In the genomic region with DNA sequence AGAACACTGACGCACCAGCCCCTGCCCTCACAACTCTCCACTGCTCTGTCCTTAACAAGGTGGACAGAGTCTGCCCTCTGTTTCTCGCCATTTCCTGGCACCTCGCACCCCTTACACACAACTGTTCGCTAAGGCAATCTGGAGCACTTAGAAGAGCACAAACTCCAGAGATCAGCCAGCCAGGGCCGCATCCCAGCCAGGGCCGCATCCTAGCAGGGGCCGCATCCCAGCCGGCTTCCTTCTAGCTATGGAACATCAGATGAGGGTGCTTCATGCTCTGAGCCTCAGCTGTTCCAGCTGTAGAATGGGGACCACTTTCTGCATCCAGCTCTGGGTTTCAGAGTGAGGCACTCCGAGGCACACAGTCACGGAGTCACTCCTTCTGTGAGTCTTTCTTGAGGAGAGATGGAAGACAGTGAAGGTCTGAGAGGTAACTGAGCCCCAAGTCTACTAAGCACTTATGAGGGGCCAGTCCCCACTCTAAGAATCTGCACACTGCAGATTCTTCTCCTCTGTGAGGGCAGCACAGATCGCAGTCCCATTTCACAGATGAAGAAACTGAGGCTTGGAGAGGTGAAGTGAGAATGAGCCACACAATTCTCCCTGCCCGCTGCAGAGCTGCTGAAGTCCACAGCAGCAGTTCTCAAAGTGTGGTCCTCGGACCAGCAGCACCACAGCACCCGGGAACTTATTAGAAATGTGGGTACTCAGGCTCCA, we compare ENCODE assay signal across 1 cellular context.
TF ChIP-seq lines count a peak whose summit lies in the region.

No MANE protein-coding gene starts in this region.

TF ChIP-seq in GM12878, 131 proteins besides CTCF, POLR2A, EP300 and RAD21:
- TF ChIP-seq POU2F2 (IDR thresholded peaks at IDR 0.05; ENCODE audit: borderline replicate concordance, low read depth, low read length) (no peak), IKZF1 (conservative IDR thresholded peaks at IDR 0.05) (no peak), SIX5 (IDR thresholded peaks at IDR 0.05; ENCODE audit: low read depth, low read length, severe bottlenecking) (no peak), KAT2A (conservative IDR thresholded peaks at IDR 0.05; ENCODE audit: control insufficient read depth, low read depth, low read length) (no peak), ATF7 (IDR thresholded peaks at IDR 0.05; ENCODE audit: low read depth) (no peak), ESRRA (IDR thresholded peaks at IDR 0.05; ENCODE audit: low read length) (no peak), CREM (IDR thresholded peaks at IDR 0.05; ENCODE audit: low read depth) (no peak), JUNB (IDR thresholded peaks at IDR 0.05) (no peak), SMARCA5 (IDR thresholded peaks at IDR 0.05) (0 out of 2 replicates have a peak, but pooled peaks have one; percentile 19), JUND (IDR thresholded peaks at IDR 0.05; ENCODE audit: low read depth, low read length) (no peak), ATF2 (IDR thresholded peaks at IDR 0.05; ENCODE audit: low read length) (no peak), ZNF217 (IDR thresholded peaks at IDR 0.05) (peak; percentile 75), STAT1 (conservative IDR thresholded peaks at IDR 0.05) (no peak), NFYA (IDR thresholded peaks at IDR 0.05; ENCODE audit: borderline replicate concordance, low read depth, low read length) (no peak), CUX1 (IDR thresholded peaks at IDR 0.05; ENCODE audit: insufficient replicate concordance, low read depth, low read length) (no peak), RFX5 (IDR thresholded peaks at IDR 0.05; ENCODE audit: low read depth, low read length) (no peak), HDGF (IDR thresholded peaks at IDR 0.05) (peak; percentile 70; the same call in 1 of the 2 replicates), CREB1 (IDR thresholded peaks at IDR 0.05; ENCODE audit: low read depth) (no peak), TCF3 (IDR thresholded peaks at IDR 0.05; ENCODE audit: borderline replicate concordance, insufficient read depth, low read depth, low read length) (no peak), GATAD2B (conservative IDR thresholded peaks at IDR 0.05; ENCODE audit: low read depth) (no peak), TARDBP (IDR thresholded peaks at IDR 0.05; ENCODE audit: borderline replicate concordance) (no peak), CBX5 (IDR thresholded peaks at IDR 0.05; ENCODE audit: low read depth) (no peak), YY1 (IDR thresholded peaks at IDR 0.05; ENCODE audit: low read depth, low read length) (no peak), ZNF687 (IDR thresholded peaks at IDR 0.05) (no peak), TBL1XR1 (IDR thresholded peaks at IDR 0.05; ENCODE audit: low read depth, low read length) (no peak), LARP7 (IDR thresholded peaks at IDR 0.05) (0 out of 2 replicates have a peak, but pooled peaks have one; percentile 9), ETV6 (conservative IDR thresholded peaks at IDR 0.05 in 1 of 2, IDR thresholded peaks at IDR 0.05 in 1 of 2; ENCODE audit: borderline replicate concordance in 1 of 2, low read depth in 1 of 2) (no peak), MEF2A (IDR thresholded peaks at IDR 0.05; ENCODE audit: insufficient read depth, low read depth, low read length) (no peak), DPF2 (IDR thresholded peaks at IDR 0.05) (0 out of 2 replicates have a peak, but pooled peaks have one; percentile 17), ZNF24 (IDR thresholded peaks at IDR 0.05) (no peak), HCFC1 (IDR thresholded peaks at IDR 0.05; ENCODE audit: low read length) (no peak), MEF2B (IDR thresholded peaks at IDR 0.05; ENCODE audit: partially characterized antibody, poor library complexity, severe bottlenecking) (no peak), CBX3 (IDR thresholded peaks at IDR 0.05; ENCODE audit: borderline replicate concordance, low read depth) (no peak)
- TF ChIP-seq, protein P1, sequence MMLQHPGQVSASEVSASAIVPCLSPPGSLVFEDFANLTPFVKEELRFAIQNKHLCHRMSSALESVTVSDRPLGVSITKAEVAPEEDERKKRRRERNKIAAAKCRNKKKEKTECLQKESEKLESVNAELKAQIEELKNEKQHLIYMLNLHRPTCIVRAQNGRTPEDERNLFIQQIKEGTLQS (IDR thresholded peaks at IDR 0.05; ENCODE audit: borderline replicate concordance, extremely low read depth, low read depth, low read length) = no peak
- TF ChIP-seq, protein P2, sequence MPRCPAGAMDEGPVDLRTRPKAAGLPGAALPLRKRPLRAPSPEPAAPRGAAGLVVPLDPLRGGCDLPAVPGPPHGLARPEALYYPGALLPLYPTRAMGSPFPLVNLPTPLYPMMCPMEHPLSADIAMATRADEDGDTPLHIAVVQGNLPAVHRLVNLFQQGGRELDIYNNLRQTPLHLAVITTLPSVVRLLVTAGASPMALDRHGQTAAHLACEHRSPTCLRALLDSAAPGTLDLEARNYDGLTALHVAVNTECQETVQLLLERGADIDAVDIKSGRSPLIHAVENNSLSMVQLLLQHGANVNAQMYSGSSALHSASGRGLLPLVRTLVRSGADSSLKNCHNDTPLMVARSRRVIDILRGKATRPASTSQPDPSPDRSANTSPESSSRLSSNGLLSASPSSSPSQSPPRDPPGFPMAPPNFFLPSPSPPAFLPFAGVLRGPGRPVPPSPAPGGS (IDR thresholded peaks at IDR 0.05; ENCODE audit: borderline replicate concordance, insufficient read depth, low read depth, low read length, poor library complexity, severe bottlenecking) = no peak
TF ChIP-seq in GM12878: peak in this region for 5.
